In genomic region chr16:12651765-12652531, GRCh38 we compare ENCODE assay signal across 26 cellular contexts.
A peak's percentile ranks its signal among the peaks of the same experiment; 100 is the strongest.
DNase-seq lines count a peak whose midpoint lies in the region; ATAC-seq, FAIRE-seq and TF ChIP-seq lines count a peak whose summit lies in the region.
"Had no signal": no experiment of that assay in that cellular context is flagged by ENCODE, and none has a peak within 500 bp of the region (broad histone marks: within the 10 kb centered on the region; RNA-seq: fewer than 3 reads in every experiment).

No MANE protein-coding gene starts in this region.

- H3K27ac ChIP-seq in A549 (no peak overlapping the region), HepG2 (ENCODE audit: extremely low read length, insufficient read depth, low read length) (no peak overlapping the region)
- H3K27ac ChIP-seq: esophagus muscularis mucosa, heart left ventricle, neutrophil, sigmoid colon, transverse colon had no signal

- no peak for TF ChIP-seq CTCF in A549 (IDR thresholded peaks at IDR 0.05)
- no peak for TF ChIP-seq CTCF in HepG2 (CRISPR knock-in tag; IDR thresholded peaks at IDR 0.05)

- H3K4me3 ChIP-seq in A549, result no peak overlapping the region
- H3K4me3 ChIP-seq in HepG2 (replicated peaks in 1 of 3; ENCODE audit: insufficient read depth in 1 of 3, low read depth in 2 of 3, low read length in 3 of 3), result no peak overlapping the region
- H3K4me3 ChIP-seq: esophagus muscularis mucosa, HAP-1, heart left ventricle, sigmoid colon, transverse colon had no signal

- no peaks in the 10 kb centered on the region for H3K9me3 ChIP-seq in A549
- H3K9me3 ChIP-seq in HepG2 (ENCODE audit: low read length), result no peaks in the 10 kb centered on the region
- H3K9me3 ChIP-seq: neutrophil, transverse colon had no signal

- H3K27me3 ChIP-seq in HepG2 (ENCODE audit: control insufficient read depth in 1 of 2, insufficient read depth in 2 of 2, low read length in 2 of 2), result no peaks in the 10 kb centered on the region
- H3K27me3 ChIP-seq: sigmoid colon, transverse colon had no signal

- no peak for TF ChIP-seq POLR2A in A549 (IDR thresholded peaks at IDR 0.05; ENCODE audit: low read length)
- TF ChIP-seq POLR2A in HepG2 (IDR thresholded peaks at IDR 0.05; ENCODE audit: insufficient read depth in 1 of 2, low read depth in 2 of 2, low read length in 2 of 2), result no peak

- ATAC-seq in A549, result no peak
- no peak for ATAC-seq in HepG2
- ATAC-seq in HG03025 (IDR thresholded peaks at IDR 0.05; ENCODE audit: low FRiP score, unreplicated experiment), result no peak
- no peak for ATAC-seq in HG02970 (IDR thresholded peaks at IDR 0.05; ENCODE audit: low FRiP score, unreplicated experiment)
- ATAC-seq: heart left ventricle, Panc1 had no signal

- H3K79me2 ChIP-seq in HepG2 (ENCODE audit: insufficient read depth, low read length), result no peaks in the 10 kb centered on the region

- TF ChIP-seq EP300 in A549 (IDR thresholded peaks at IDR 0.05) (no peak), HepG2 (IDR thresholded peaks at IDR 0.05; ENCODE audit: low read depth in 2 of 2, low read length in 2 of 2) (no peak), HepG2 (CRISPR knock-in tag; IDR thresholded peaks at IDR 0.05; ENCODE audit: borderline replicate concordance) (no peak)

- 82% methylated on average over 16 of the region's 16 CpGs for WGBS in A549 (ENCODE audit: missing lambda C conversion rate)
- WGBS in HepG2 (ENCODE audit: low lambda C conversion rate), result 68% methylated on average over 16 of the region's 16 CpGs

- H3K36me3 ChIP-seq in HepG2 (replicated peaks in 1 of 2; ENCODE audit: control insufficient read depth in 1 of 2, insufficient read depth in 2 of 2, low read length in 2 of 2), result no peaks in the 10 kb centered on the region
- H3K36me3 ChIP-seq: esophagus muscularis mucosa, HAP-1, heart left ventricle, neutrophil, sigmoid colon, transverse colon had no signal

- H4K20me1 ChIP-seq in HepG2 (ENCODE audit: insufficient read depth, low read length), result no peaks in the 10 kb centered on the region

- H3K9ac ChIP-seq in HepG2 (ENCODE audit: insufficient read depth, low read depth, low read length), result no peak overlapping the region

- no peak for TF ChIP-seq RAD21 in A549 (conservative IDR thresholded peaks at IDR 0.05 in 1 of 2, IDR thresholded peaks at IDR 0.05 in 1 of 2)
- no peak for TF ChIP-seq RAD21 in HepG2 (CRISPR knock-in tag; IDR thresholded peaks at IDR 0.05)

- H2AFZ ChIP-seq in HepG2 (ENCODE audit: low read length), result no peak overlapping the region

- intact Hi-C loops in HepG2 (cut with micrococcal nuclease; ENCODE audit: unreplicated experiment), result no loop called here

- H3K4me1 ChIP-seq in A549 (peaks cover 6% of the 10 kb centered on the region; the same call in 2 of the 3 replicates), HepG2 (ENCODE audit: insufficient read depth, low read length) (peaks cover 2% of the 10 kb centered on the region)
- H3K4me1 ChIP-seq: esophagus muscularis mucosa, HAP-1, sigmoid colon, transverse colon had no signal

- POLR2A ChIA-PET in A549 (lab: Yijun Ruan, JAX) (interaction anchor here (0.6 kb wide), 1 partner anchor 63 kb away, joined by 3 read pairs; no protein-coding TSS in a partner anchor), HepG2 (lab: Yijun Ruan, JAX) (interaction anchor here (0.6 to 2.0 kb wide), 4 partner anchors 8 to 69 kb away, joined by 3 to 5 read pairs (median 4); no protein-coding TSS in a partner anchor)

- in situ Hi-C loops in HepG2 (cut with HindIII; ENCODE audit: extremely low pct_ligation_motif_present, low pct_unique_long_range_greater_than_20kb), result no loop called here

- H3K4me2 ChIP-seq in A549 (no peak overlapping the region), HepG2 (ENCODE audit: low read depth, low read length) (no peak overlapping the region)

- DNase-seq in A549 (ENCODE audit: low read depth in 1 of 2, low spot score in 1 of 2), result no peak
- peak; percentile 70 for DNase-seq in M059J (ENCODE audit: low read depth)
- peak; percentile 35 for DNase-seq in NCI-H774 (lab: John Stamatoyannopoulos, UW)
- no peak for DNase-seq in HepG2 (ENCODE audit: low spot score)
- DNase-seq in NCI-H524 (lab: John Stamatoyannopoulos, UW), result no peak
- no peak for DNase-seq in T-helper 1 cell
- DNase-seq: activated CD4-positive, alpha-beta memory T cell treated with anti-CD3 and anti-CD28 coated beads, Interleukin-2, amount 10 ng/mL, durations not matched to agents 7 days and 5 days; activated naive CD4-positive, alpha-beta T cell treated with anti-CD3 and anti-CD28 coated beads, Interleukin-2, amount 50 U/mL, for 16 hours; DMS53; foreskin fibroblast; heart left ventricle; NCI-H1048; NCI-H510A; posterior cingulate gyrus; SIG-M5; sigmoid colon; stimulated activated CD4-positive, alpha-beta T cell treated with anti-CD3 and anti-CD28 coated beads, Interleukin-4, amount 100 ng/mL, for 1 hour; transverse colon had no signal

- CTCF ChIA-PET in A549 (lab: Yijun Ruan, JAX) (interaction anchor here (0.6 kb wide), 1 partner anchor 24 kb away, joined by 3 read pairs; no protein-coding TSS in a partner anchor), HepG2 (lab: Yijun Ruan, JAX; ENCODE audit: low intra/inter-chr PET ratio, low total read pairs) (no interaction called here)

- no peak for FAIRE-seq in A549 (lab: Jason Lieb, UNC)
- FAIRE-seq in HepG2 (lab: Jason Lieb, UNC), result no peak
- FAIRE-seq: G401.6, keratinocyte had no signal

- no TSS peak for BruUV-seq in HepG2 (replicated peaks; lab: Mats Ljungman, UMichigan)

TF ChIP-seq in A549, 52 proteins besides CTCF, POLR2A, EP300 and RAD21:
- TF ChIP-seq MAFK (IDR thresholded peaks at IDR 0.05; ENCODE audit: partially characterized antibody), result peak; percentile 33
- TF ChIP-seq HOXB13 (CRISPR knock-in tag; IDR thresholded peaks at IDR 0.05; ENCODE audit: low read depth), result no peak
TF ChIP-seq in A549: peak in this region for 1.

TF ChIP-seq in HepG2, 621 proteins besides CTCF, POLR2A, EP300 and RAD21:
- peak; percentile 71 for TF ChIP-seq MAFF (IDR thresholded peaks at IDR 0.05; ENCODE audit: low read depth, low read length)
- peak; percentile 81 for TF ChIP-seq MAFK (conservative IDR thresholded peaks at IDR 0.05 in 1 of 2, IDR thresholded peaks at IDR 0.05 in 1 of 2; ENCODE audit: low read length in 2 of 2)
- no peak for TF ChIP-seq ZNF614 (CRISPR knock-in tag; IDR thresholded peaks at IDR 0.05; ENCODE audit: borderline replicate concordance)
TF ChIP-seq in HepG2: peak in this region for 2.

Comparison
In these comparisons a context has a peak if more than half of its experiments do, and no peak if none do; other contexts are left out.
1. DNase-seq: peak in M059J (single experiment) and NCI-H774 (single experiment); none in A549 (0 of 2), HepG2 (single experiment), NCI-H524 (0 of 2) and T-helper 1 cell (0 of 5).
2. Of the 38 proteins assayed by ChIP-seq in both HepG2 and A549: peak only in HepG2: none; only in A549: none; in both: MAFK; in neither: 37.